9 cellular contexts compared by ENCODE assay signal in genomic region chr10:32937824-32938482, GRCh38. TPM values are rescaled to one million over a fixed set of nuclear protein-coding genes. Genes with fewer than 3 reads are reported as not detected.
DNase-seq lines count a peak whose midpoint lies in the region; ATAC-seq, FAIRE-seq and TF ChIP-seq lines count a peak whose summit lies in the region.
"Had no signal": no experiment of that assay in that cellular context is flagged by ENCODE, and none has a peak within 500 bp of the region (broad histone marks: within the 10 kb centered on the region; RNA-seq: fewer than 3 reads in every experiment).

No MANE protein-coding gene starts in this region.

- H2AFZ ChIP-seq in neuronal stem cell (ENCODE audit: low read length) = no peak overlapping the region

- TF ChIP-seq CTCF in sigmoid colon (IDR thresholded peaks at IDR 0.05) = no peak

- H3K4me3 Mint-ChIP-seq in activated T-helper 17 cell treated with anti-CD3 and anti-CD28 coated beads, Interleukin-2, amount 50 U/mL, for 72 hours = peak overlapping the region; percentile 76
- H3K4me3 Mint-ChIP-seq: T-helper 1 cell treated with Interleukin-12 subunit alpha and Interleukin-12 subunit beta and Interleukin-4 antibody, amounts not matched to agents 30 μg/mL and 1 μg/mL, for 36 hours had no signal

- H3K9me3 Mint-ChIP-seq in activated T-helper 17 cell treated with anti-CD3 and anti-CD28 coated beads, Interleukin-2, amount 50 U/mL, for 72 hours = no peaks in the 10 kb centered on the region
- H3K9me3 Mint-ChIP-seq: T-helper 1 cell treated with Interleukin-12 subunit alpha and Interleukin-12 subunit beta and Interleukin-4 antibody, amounts not matched to agents 30 μg/mL and 1 μg/mL, for 36 hours had no signal

- H3K4me3 ChIP-seq in sigmoid colon (peak overlapping the region in 2 of 4 donors; percentile 9 to 13), neuronal stem cell (ENCODE audit: low read length in 2 of 2) (no peak overlapping the region)

- no peak overlapping the region for H3K9ac ChIP-seq in neuronal stem cell (ENCODE audit: low read depth, low read length, poor library complexity)

- intact Hi-C loops in left cardiac atrium (cut with DNase I) = no loop called here
- intact Hi-C loops in sigmoid colon (cut with DNase I) = no loop called here

- H3K79me1 ChIP-seq in neuronal stem cell (ENCODE audit: low read depth, low read length) = peaks cover 5% of the 10 kb centered on the region

- H3K4me2 ChIP-seq in neuronal stem cell (ENCODE audit: insufficient read depth, low read length, poor library complexity, severe bottlenecking) = no peak overlapping the region

- no peak for FAIRE-seq in urothelium cell line (lab: Jason Lieb, UNC)

- no peak overlapping the region for H4K8ac ChIP-seq in neuronal stem cell (ENCODE audit: low read depth, low read length)

- H3K14ac ChIP-seq in neuronal stem cell (ENCODE audit: low read length) = no peak overlapping the region

- ATAC-seq in GM19395 (IDR thresholded peaks at IDR 0.05; ENCODE audit: unreplicated experiment) (peak; percentile 59), left cardiac atrium (peak; percentile 54 to 56), HG03520 (IDR thresholded peaks at IDR 0.05; ENCODE audit: unreplicated experiment) (no peak), HG02642 (IDR thresholded peaks at IDR 0.05; ENCODE audit: poor library complexity, unreplicated experiment) (no peak)
- peak; percentile 33 for ATAC-seq in activated T-helper 17 cell treated with anti-CD3 and anti-CD28 coated beads, Interleukin-2, amount 50 U/mL, for 72 hours (replicated peaks)

- H3K36me3 Mint-ChIP-seq in activated T-helper 17 cell treated with anti-CD3 and anti-CD28 coated beads, Interleukin-2, amount 50 U/mL, for 72 hours (ENCODE audit: low read depth) = peaks cover 48% of the 10 kb centered on the region

- H2BK5ac ChIP-seq in neuronal stem cell (ENCODE audit: low read length) = no peak overlapping the region

- H3K27me3 ChIP-seq in sigmoid colon (no peaks in the 10 kb centered on the region), neuronal stem cell (ENCODE audit: control insufficient read depth in 3 of 3, insufficient read depth in 3 of 3, low read depth in 1 of 3, low read length in 3 of 3) (no peaks in the 10 kb centered on the region)

- H2AK5ac ChIP-seq in neuronal stem cell (ENCODE audit: low read depth, low read length) = no peak overlapping the region

- TF ChIP-seq POLR2A in sigmoid colon (IDR thresholded peaks at IDR 0.05) = no peak

- no peaks in the 10 kb centered on the region for H3K27me3 Mint-ChIP-seq in activated T-helper 17 cell treated with anti-CD3 and anti-CD28 coated beads, Interleukin-2, amount 50 U/mL, for 72 hours

- H3K27ac Mint-ChIP-seq in activated T-helper 17 cell treated with anti-CD3 and anti-CD28 coated beads, Interleukin-2, amount 50 U/mL, for 72 hours = peak overlapping the region; percentile 90
- H3K27ac Mint-ChIP-seq: T-helper 1 cell treated with Interleukin-12 subunit alpha and Interleukin-12 subunit beta and Interleukin-4 antibody, amounts not matched to agents 30 μg/mL and 1 μg/mL, for 36 hours had no signal

- H3K27ac ChIP-seq in sigmoid colon (peak overlapping the region; percentile 75 to 90 (median 82)), neuronal stem cell (replicated peaks; ENCODE audit: low read length) (no peak overlapping the region)

- no peak overlapping the region for H3K18ac ChIP-seq in neuronal stem cell (ENCODE audit: low read length)

- H3K36me3 ChIP-seq in sigmoid colon = peaks cover 0 to 11% (median 0%) of the 10 kb centered on the region in 4 donors
- H3K36me3 ChIP-seq in neuronal stem cell (replicated peaks in 1 of 2; ENCODE audit: control insufficient read depth in 2 of 2, insufficient read depth in 2 of 2, low read length in 2 of 2) = peaks cover 2 to 46% of the 10 kb centered on the region in 2 donors

- H2BK120ac ChIP-seq in neuronal stem cell (ENCODE audit: low read depth, low read length) = no peak overlapping the region

- peaks cover 42% of the 10 kb centered on the region for H3K4me1 Mint-ChIP-seq in activated T-helper 17 cell treated with anti-CD3 and anti-CD28 coated beads, Interleukin-2, amount 50 U/mL, for 72 hours

- no peak overlapping the region for H3K23ac ChIP-seq in neuronal stem cell (ENCODE audit: low read depth, low read length, poor library complexity)

- DNase-seq in left cardiac atrium (no peak), sigmoid colon (peak; percentile 69), neuronal stem cell (ENCODE audit: low spot score) (no peak), urothelium cell line (ENCODE audit: low spot score) (no peak)

- H4K91ac ChIP-seq in neuronal stem cell (ENCODE audit: low read depth, low read length, poor library complexity) = no peak overlapping the region

- no peak overlapping the region for H2BK15ac ChIP-seq in neuronal stem cell (ENCODE audit: low read length)

- WGBS in sigmoid colon, 2 donors = 24 to 38% methylated on average over 5 of the region's 5 CpGs
- no CpG with 5 or more reads among the region's 5 CpGs for WGBS in neuronal stem cell (ENCODE audit: extremely low coverage in 2 of 2, insufficient read length in 2 of 2, insufficient replicate concordance in 1 of 2), 2 donors

- no peak for TF ChIP-seq EP300 in sigmoid colon (IDR thresholded peaks at IDR 0.05)

- H2BK12ac ChIP-seq in neuronal stem cell (ENCODE audit: low read length) = no peak overlapping the region

- peaks cover 0 to 82% (median 72%) of the 10 kb centered on the region in 4 donors for H3K4me1 ChIP-seq in sigmoid colon
- peaks cover 18 to 20% of the 10 kb centered on the region in 2 donors for H3K4me1 ChIP-seq in neuronal stem cell (ENCODE audit: control insufficient read depth in 2 of 2, insufficient read depth in 1 of 2, low read depth in 1 of 2, low read length in 2 of 2)

- no peak overlapping the region for H3K4ac ChIP-seq in neuronal stem cell (ENCODE audit: low read length)

- H3K9me3 ChIP-seq in sigmoid colon (no peaks in the 10 kb centered on the region), neuronal stem cell (replicated peaks in 1 of 2; ENCODE audit: control insufficient read depth in 2 of 2, insufficient read depth in 1 of 2, low read depth in 1 of 2, low read length in 2 of 2) (peaks cover 0 to 4% of the 10 kb centered on the region in 2 donors)

RNA-seq across cellular contexts. Expression of gene ITGB1, which starts 20.1 kb away (rescaled TPM):
- total RNA-seq in activated T-helper 17 cell treated with anti-CD3 and anti-CD28 coated beads, Interleukin-2, amount 50 U/mL, for 72 hours = 100 to 1,000 TPM; 125 to 126 TPM
- total RNA-seq in left cardiac atrium (100 to 1,000 TPM; 462 to 660 TPM), sigmoid colon (1,000 to 10,000 TPM in 1 of 4 donors, 100 to 1,000 TPM in 3; 588 to 1,360 (median 919) TPM)
- polyA plus RNA-seq in sigmoid colon = 100 to 1,000 TPM in 1 of 3 donors, 10 to 100 TPM in 2; 43.8 to 151 (median 50.9) TPM
- 178 TPM for polyA plus RNA-seq in neuronal stem cell (2013, experiment 1 of 2)
- 189 TPM for polyA plus RNA-seq in neuronal stem cell (2013, experiment 2 of 2)

Comparison
In these comparisons a context has a peak if more than half of its experiments do, and no peak if none do; other contexts are left out.
1. ATAC-seq: peak in GM19395 (single experiment), activated T-helper 17 cell treated with anti-CD3 and anti-CD28 coated beads, Interleukin-2, amount 50 U/mL, for 72 hours (single experiment) and left cardiac atrium (2 of 2); none in HG03520 (single experiment) and HG02642 (single experiment).